19 cellular contexts compared by ENCODE assay signal in the genomic region with DNA sequence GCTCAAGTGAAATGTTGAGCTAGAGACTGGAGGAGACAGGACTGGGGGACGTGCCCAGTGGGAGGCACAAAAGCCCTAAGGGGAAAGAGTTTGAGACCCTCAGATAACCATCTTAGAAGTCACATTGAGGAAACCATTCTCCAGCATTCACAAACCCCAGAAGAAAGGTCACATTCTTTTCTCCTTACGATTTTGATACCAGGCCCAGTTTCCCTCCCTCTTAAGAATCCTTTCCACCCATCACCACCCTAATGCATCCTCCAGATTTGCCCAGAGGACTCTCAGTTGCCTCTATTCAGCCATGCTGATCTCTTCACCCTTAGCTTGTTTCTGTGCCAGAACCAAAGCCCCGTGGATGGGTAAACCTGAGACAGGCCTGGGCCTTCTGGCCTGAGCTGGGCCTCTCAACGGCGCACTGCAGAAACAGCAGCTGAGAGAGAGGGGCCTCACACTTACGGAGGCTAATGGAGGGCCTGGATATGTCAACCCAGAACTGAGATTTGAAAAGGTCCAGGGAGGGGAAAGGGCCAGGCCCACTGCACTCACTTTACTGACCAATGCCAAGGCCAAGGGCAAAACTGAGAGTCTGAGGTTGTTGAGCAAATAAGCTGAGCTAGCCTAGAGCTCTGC. TPM values are rescaled to one million over a fixed set of nuclear protein-coding genes. Genes with fewer than 3 reads are reported as not detected.
A peak's percentile ranks its signal among the peaks of the same experiment; 100 is the strongest.
DNase-seq lines count a peak whose midpoint lies in the region; ATAC-seq and TF ChIP-seq lines count a peak whose summit lies in the region.
"Had no signal": no experiment of that assay in that cellular context is flagged by ENCODE, and none has a peak within 500 bp of the region (broad histone marks: within the 10 kb centered on the region; RNA-seq: fewer than 3 reads in every experiment).

No MANE protein-coding gene starts in this region.

- no peak overlapping the region for H3K4me3 Mint-ChIP-seq in natural killer cell
- H3K4me3 Mint-ChIP-seq in natural killer cell treated with Interleukin-12 subunit alpha and Interleukin-12 subunit beta and Interleukin-15 and Interleukin-18, amount 100 ng/mL, for 72 hours: no peak overlapping the region
- no peak overlapping the region for H3K4me3 Mint-ChIP-seq in CD8-positive, alpha-beta memory T cell
- H3K4me3 Mint-ChIP-seq: activated naive CD4-positive, alpha-beta T cell treated with anti-CD3 and anti-CD28 coated beads for 36 hours; IgD-negative memory B cell; memory B cell; neural crest cell; T-helper 2 cell treated with Interferon-gamma antibody and Interleukin-4, amounts not matched to agents 5 μg/mL and 100 μg/mL, for 36 hours had no signal

- H3K9me3 Mint-ChIP-seq in natural killer cell: no peaks in the 10 kb centered on the region
- no peaks in the 10 kb centered on the region for H3K9me3 Mint-ChIP-seq in natural killer cell treated with Interleukin-12 subunit alpha and Interleukin-12 subunit beta and Interleukin-15 and Interleukin-18, amount 100 ng/mL, for 72 hours
- H3K9me3 Mint-ChIP-seq in CD8-positive, alpha-beta memory T cell: no peaks in the 10 kb centered on the region
- H3K9me3 Mint-ChIP-seq: activated naive CD4-positive, alpha-beta T cell treated with anti-CD3 and anti-CD28 coated beads for 36 hours; IgD-negative memory B cell; T-helper 2 cell treated with Interferon-gamma antibody and Interleukin-4, amounts not matched to agents 5 μg/mL and 100 μg/mL, for 36 hours had no signal

- no peak for ATAC-seq in natural killer cell
- ATAC-seq in natural killer cell treated with Interleukin-12 subunit alpha and Interleukin-12 subunit beta and Interleukin-15 and Interleukin-18, amount 100 ng/mL, for 72 hours: no peak
- ATAC-seq: esophagus mucosa; GM12878; stimulated activated naive CD8-positive, alpha-beta T cell treated with anti-CD3 and anti-CD28 coated beads, Interleukin-15, Interleukin-2, amounts not matched to agents 100 U/mL and 50 U/mL, for 24 hours had no signal

- no peaks in the 10 kb centered on the region for H3K27me3 ChIP-seq in CD8-positive, alpha-beta memory T cell (ENCODE audit: insufficient read depth, low read length, poor library complexity, severe bottlenecking)

- no peaks in the 10 kb centered on the region for H3K4me1 Mint-ChIP-seq in natural killer cell
- H3K4me1 Mint-ChIP-seq in natural killer cell treated with Interleukin-12 subunit alpha and Interleukin-12 subunit beta and Interleukin-15 and Interleukin-18, amount 100 ng/mL, for 72 hours (ENCODE audit: low read depth in 2 of 2): no peaks in the 10 kb centered on the region
- H3K4me1 Mint-ChIP-seq in CD8-positive, alpha-beta memory T cell: no peaks in the 10 kb centered on the region
- H3K4me1 Mint-ChIP-seq: IgD-negative memory B cell, memory B cell had no signal

- H3K27ac ChIP-seq in CD8-positive, alpha-beta memory T cell (ENCODE audit: low read depth, low read length): no peak overlapping the region

- no peak overlapping the region for H3K27ac Mint-ChIP-seq in natural killer cell
- H3K27ac Mint-ChIP-seq in natural killer cell treated with Interleukin-12 subunit alpha and Interleukin-12 subunit beta and Interleukin-15 and Interleukin-18, amount 100 ng/mL, for 72 hours: no peak overlapping the region
- no peak overlapping the region for H3K27ac Mint-ChIP-seq in CD8-positive, alpha-beta memory T cell
- H3K27ac Mint-ChIP-seq: activated naive CD4-positive, alpha-beta T cell treated with anti-CD3 and anti-CD28 coated beads for 36 hours; IgD-negative memory B cell; memory B cell; T-helper 2 cell treated with Interferon-gamma antibody and Interleukin-4, amounts not matched to agents 5 μg/mL and 100 μg/mL, for 36 hours had no signal

- peaks cover 18 to 29% of the 10 kb centered on the region in 2 donors for H3K27me3 Mint-ChIP-seq in natural killer cell (ENCODE audit: low read depth in 2 of 2)
- H3K27me3 Mint-ChIP-seq in natural killer cell treated with Interleukin-12 subunit alpha and Interleukin-12 subunit beta and Interleukin-15 and Interleukin-18, amount 100 ng/mL, for 72 hours: peaks cover 24 to 35% of the 10 kb centered on the region in 2 donors
- peaks cover 7 to 11% of the 10 kb centered on the region in 2 donors for H3K27me3 Mint-ChIP-seq in CD8-positive, alpha-beta memory T cell

- no peaks in the 10 kb centered on the region for H3K36me3 Mint-ChIP-seq in natural killer cell
- H3K36me3 Mint-ChIP-seq in natural killer cell treated with Interleukin-12 subunit alpha and Interleukin-12 subunit beta and Interleukin-15 and Interleukin-18, amount 100 ng/mL, for 72 hours: no peaks in the 10 kb centered on the region
- no peaks in the 10 kb centered on the region for H3K36me3 Mint-ChIP-seq in CD8-positive, alpha-beta memory T cell
- H3K36me3 Mint-ChIP-seq: IgD-negative memory B cell, memory B cell had no signal

- POLR2A ChIA-PET in CD8-positive, alpha-beta memory T cell (lab: Charles Lee): no interaction called here

- no peaks in the 10 kb centered on the region for H3K36me3 ChIP-seq in CD8-positive, alpha-beta memory T cell (ENCODE audit: insufficient read depth, low read length)

- H3K4me1 ChIP-seq in CD8-positive, alpha-beta memory T cell (ENCODE audit: insufficient read depth, low read length): no peaks in the 10 kb centered on the region

- intact Hi-C loops in natural killer cell (cut with micrococcal nuclease): no loop called here

- H3K4me3 ChIP-seq in CD8-positive, alpha-beta memory T cell (ENCODE audit: low read length): no peak overlapping the region
- H3K4me3 ChIP-seq: GM12878 had no signal

- no peaks in the 10 kb centered on the region for H3K9me3 ChIP-seq in CD8-positive, alpha-beta memory T cell (ENCODE audit: low read length)
- H3K9me3 ChIP-seq: Caco-2 had no signal

- CTCF ChIA-PET in CD8-positive, alpha-beta memory T cell (lab: Charles Lee): interaction anchor here (1.6 to 1.7 kb wide), 2 partner anchors 10 to 124 kb away, joined by 3 to 5 read pairs; no protein-coding TSS in a partner anchor

- DNase-seq in natural killer cell (peak; percentile 3), ecto neural progenitor cell (ENCODE audit: low spot score) (peak; percentile 33), mucosa of gallbladder (ENCODE audit: low spot score) (peak; percentile 7), NCI-H146 (lab: John Stamatoyannopoulos, UW) (no peak), OCI-M2 (lab: John Stamatoyannopoulos, UW; ENCODE audit: unreplicated experiment) (no peak), KBM-7 (no peak)
- DNase-seq in natural killer cell treated with Interleukin-12 subunit alpha and Interleukin-12 subunit beta and Interleukin-15 and Interleukin-18, amount 100 ng/mL, for 72 hours (ENCODE audit: low spot score): no peak
- no peak for DNase-seq in CD8-positive, alpha-beta memory T cell
- DNase-seq: activated naive CD4-positive, alpha-beta T cell treated with anti-CD3 and anti-CD28 coated beads for 36 hours; Caco-2; dermis blood vessel endothelial cell; NCI-H524 treated with DMSO at 0.1 percent for 48 hours; stimulated activated naive CD8-positive, alpha-beta T cell treated with anti-CD3 and anti-CD28 coated beads, Interleukin-15, Interleukin-2, amounts not matched to agents 100 U/mL and 50 U/mL, for 24 hours had no signal

- no peak for TF ChIP-seq CTCF in natural killer cell (IDR thresholded peaks at IDR 0.05)

- in situ Hi-C loops in KBM-7 (cut with MboI; ENCODE audit: low pct_unique_long_range_greater_than_20kb, low sequenced_read_pairs): loop anchor here (10.0 kb wide), 2 partner anchors 46 to 116 kb away; no protein-coding TSS in a partner anchor

RNA-seq across cellular contexts. Expression of a gene that starts 32.3 kb away (rescaled TPM):
- total RNA-seq in natural killer cell: 1 to 10 TPM; 2.8 to 5.1 (median 3.8) TPM
- total RNA-seq in natural killer cell treated with Interleukin-12 subunit alpha and Interleukin-12 subunit beta and Interleukin-15 and Interleukin-18, amount 100 ng/mL, for 72 hours: 1 to 10 TPM; 1.1 to 1.9 TPM
- total RNA-seq in mucosa of gallbladder: 123 TPM
- total RNA-seq in CD8-positive, alpha-beta memory T cell: 1 to 10 TPM; 3.0 to 3.4 TPM
- polyA plus RNA-seq in CD8-positive, alpha-beta memory T cell: 2.6 TPM

RNA-seq across cellular contexts. Expression of a gene that starts 40.6 kb away (rescaled TPM):
- total RNA-seq in natural killer cell: not detected
- not detected for total RNA-seq in natural killer cell treated with Interleukin-12 subunit alpha and Interleukin-12 subunit beta and Interleukin-15 and Interleukin-18, amount 100 ng/mL, for 72 hours
- 13.5 TPM for total RNA-seq in mucosa of gallbladder
- total RNA-seq in CD8-positive, alpha-beta memory T cell: not detected
- not detected for polyA plus RNA-seq in CD8-positive, alpha-beta memory T cell
- total RNA-seq: activated naive CD4-positive, alpha-beta T cell treated with anti-CD3 and anti-CD28 coated beads for 36 hours; dermis blood vessel endothelial cell; GM12878; neural crest cell had no signal
- polyA plus RNA-seq: IgD-negative memory B cell had no signal

Comparison
In these comparisons a context has a peak if more than half of its experiments do, and no peak if none do; other contexts are left out.
1. DNase-seq: peak in natural killer cell (single experiment), ecto neural progenitor cell (single experiment) and mucosa of gallbladder (single experiment); none in natural killer cell treated with Interleukin-12 subunit alpha and Interleukin-12 subunit beta and Interleukin-15 and Interleukin-18, amount 100 ng/mL, for 72 hours (single experiment), NCI-H146 (single experiment), OCI-M2 (single experiment), KBM-7 (single experiment) and CD8-positive, alpha-beta memory T cell (0 of 5).
2. RNA of a gene that starts 32.3 kb away (total RNA-seq): 123 TPM in mucosa of gallbladder (single experiment); 2.8 to 5.1 TPM in natural killer cell, 3.0 to 3.4 TPM in CD8-positive, alpha-beta memory T cell and 1.1 to 1.9 TPM in natural killer cell treated with Interleukin-12 subunit alpha and Interleukin-12 subunit beta and Interleukin-15 and Interleukin-18, amount 100 ng/mL, for 72 hours; every median in the first group is over 10 times any median in the second.
3. RNA of a gene that starts 40.6 kb away (total RNA-seq): 13.5 TPM in mucosa of gallbladder (single experiment); not detected in natural killer cell, not detected in natural killer cell treated with Interleukin-12 subunit alpha and Interleukin-12 subunit beta and Interleukin-15 and Interleukin-18, amount 100 ng/mL, for 72 hours and not detected in CD8-positive, alpha-beta memory T cell; every median in the first group is over 10 times any median in the second.